Comparison of ENCODE assay signal across 8 cellular contexts in the genomic region with DNA sequence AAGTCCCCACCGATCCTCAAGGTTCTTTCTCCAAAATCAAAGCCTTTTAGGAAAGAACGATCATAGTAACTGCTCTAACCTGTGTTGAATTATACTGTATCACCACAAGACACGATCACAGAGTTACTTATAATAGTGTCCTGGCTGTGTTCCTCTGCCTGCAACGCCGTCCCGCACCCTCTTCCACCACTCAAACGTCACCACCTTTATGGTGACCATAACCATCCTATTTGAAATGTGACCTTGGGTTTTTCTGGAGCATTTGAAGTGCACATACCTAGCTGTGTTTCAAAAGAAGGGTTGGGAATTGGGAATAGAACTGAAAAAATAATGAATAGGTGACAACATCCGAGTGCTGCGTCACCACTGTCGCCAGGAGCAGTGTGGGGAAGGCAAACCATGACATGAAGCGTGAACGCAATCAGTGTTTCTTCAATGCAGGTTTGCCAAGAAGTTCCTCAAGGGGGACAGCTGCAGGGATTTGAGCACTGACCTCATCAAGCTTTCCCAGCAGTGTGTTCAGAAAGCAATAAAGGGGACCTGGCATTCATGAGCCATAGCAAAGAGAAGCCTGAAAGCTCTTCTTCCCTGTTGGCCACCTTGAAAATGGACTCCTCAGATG. TPM values are rescaled to one million over a fixed set of nuclear protein-coding genes. Genes with fewer than 3 reads are reported as not detected.
DNase-seq lines count a peak whose midpoint lies in the region; ATAC-seq and TF ChIP-seq lines count a peak whose summit lies in the region.

No MANE protein-coding gene starts in this region.

- peaks cover 62% of the 10 kb centered on the region for H3K36me3 Mint-ChIP-seq in T-helper 2 cell treated with Interferon-gamma antibody and Interleukin-4, amounts not matched to agents 5 μg/mL and 100 μg/mL, for 36 hours (ENCODE audit: low read depth)
- peaks cover 59% of the 10 kb centered on the region for H3K36me3 Mint-ChIP-seq in activated CD8-positive, alpha-beta T cell treated with anti-CD3 and anti-CD28 coated beads for 36 hours (ENCODE audit: low read depth)

- CTCF ChIA-PET in activated CD8-positive, alpha-beta T cell treated with anti-CD3 and anti-CD28 coated beads for 36 hours (lab: Charles Lee), result interaction anchor here (0.6 to 2.2 kb wide), 6 partner anchors 8 to 363 kb away, joined by 3 to 13 read pairs (median 4); no protein-coding TSS in a partner anchor

- peak overlapping the region; percentile 87 for H3K27ac Mint-ChIP-seq in T-helper 2 cell treated with Interferon-gamma antibody and Interleukin-4, amounts not matched to agents 5 μg/mL and 100 μg/mL, for 36 hours
- H3K27ac Mint-ChIP-seq in activated CD8-positive, alpha-beta T cell treated with anti-CD3 and anti-CD28 coated beads for 36 hours, result peak overlapping the region; percentile 69

- intact Hi-C loops in activated CD8-positive, alpha-beta T cell treated with anti-CD3 and anti-CD28 coated beads for 36 hours (cut with micrococcal nuclease), result loop anchor here (5.0 kb wide), 1 partner anchor 364 kb away; no protein-coding TSS in a partner anchor

- H3K4me3 ChIP-seq in iPS-20b (ENCODE audit: low read length) (peak overlapping the region; percentile 97), stomach smooth muscle (ENCODE audit: low read length in 2 of 2) (peak overlapping the region; percentile 73 to 96)

- H3K4me1 ChIP-seq in iPS-20b (ENCODE audit: insufficient read depth, low read length), result no peaks in the 10 kb centered on the region
- peaks cover 18% of the 10 kb centered on the region for H3K4me1 ChIP-seq in stomach smooth muscle (ENCODE audit: control insufficient read depth, insufficient read depth, low read length)

- no peak overlapping the region for H3K27ac ChIP-seq in iPS-20b (ENCODE audit: low read length)
- H3K27ac ChIP-seq in stomach smooth muscle (ENCODE audit: low read length), result peak overlapping the region; percentile 71

- H3K4me3 Mint-ChIP-seq in T-helper 2 cell treated with Interferon-gamma antibody and Interleukin-4, amounts not matched to agents 5 μg/mL and 100 μg/mL, for 36 hours, result peak overlapping the region; percentile 89
- peak overlapping the region; percentile 97 for H3K4me3 Mint-ChIP-seq in activated CD8-positive, alpha-beta T cell treated with anti-CD3 and anti-CD28 coated beads for 36 hours

- no peaks in the 10 kb centered on the region for H3K9me3 Mint-ChIP-seq in T-helper 2 cell treated with Interferon-gamma antibody and Interleukin-4, amounts not matched to agents 5 μg/mL and 100 μg/mL, for 36 hours
- no peaks in the 10 kb centered on the region for H3K9me3 Mint-ChIP-seq in activated CD8-positive, alpha-beta T cell treated with anti-CD3 and anti-CD28 coated beads for 36 hours

- no peak for TF ChIP-seq CTCF in activated CD8-positive, alpha-beta T cell treated with anti-CD3 and anti-CD28 coated beads for 36 hours (IDR thresholded peaks at IDR 0.05)

- DNase-seq in T-helper 2 cell treated with Interferon-gamma antibody and Interleukin-4, amounts not matched to agents 5 μg/mL and 100 μg/mL, for 36 hours (ENCODE audit: low spot score), result no peak
- no peak for DNase-seq in T-helper 2 cell
- no peak for DNase-seq in activated CD8-positive, alpha-beta T cell treated with anti-CD3 and anti-CD28 coated beads for 36 hours
- DNase-seq in NK-92 treated with Interleukin-12 subunit alpha and Interleukin-12 subunit beta, amount 100 ng/mL, for 24 hours (lab: John Stamatoyannopoulos, UW), result no peak

- ATAC-seq in activated CD8-positive, alpha-beta T cell treated with anti-CD3 and anti-CD28 coated beads for 36 hours, result no peak
- ATAC-seq in GM18870 (IDR thresholded peaks at IDR 0.05; ENCODE audit: unreplicated experiment) (no peak), HG02588 (IDR thresholded peaks at IDR 0.05; ENCODE audit: unreplicated experiment) (no peak)

- POLR2A ChIA-PET in activated CD8-positive, alpha-beta T cell treated with anti-CD3 and anti-CD28 coated beads for 36 hours (lab: Charles Lee), result interaction anchor here (0.7 to 9.5 kb wide), 5 partner anchors 10 to 186 kb away, joined by 3 to 133 read pairs (median 5); partner anchors contain the start of gene SNRPA1

- H3K9ac ChIP-seq in iPS-20b (ENCODE audit: low read depth, low read length) (peak overlapping the region; percentile 71; the same call in 1 of the 2 replicates), stomach smooth muscle (ENCODE audit: low read length in 2 of 2) (peak overlapping the region; percentile 49 to 60)

- no peaks in the 10 kb centered on the region for H3K27me3 Mint-ChIP-seq in T-helper 2 cell treated with Interferon-gamma antibody and Interleukin-4, amounts not matched to agents 5 μg/mL and 100 μg/mL, for 36 hours (ENCODE audit: low read depth)
- no peaks in the 10 kb centered on the region for H3K27me3 Mint-ChIP-seq in activated CD8-positive, alpha-beta T cell treated with anti-CD3 and anti-CD28 coated beads for 36 hours

- no peaks in the 10 kb centered on the region for H3K27me3 ChIP-seq in iPS-20b (ENCODE audit: insufficient read depth, low read length)
- no peaks in the 10 kb centered on the region for H3K27me3 ChIP-seq in stomach smooth muscle (ENCODE audit: control insufficient read depth in 1 of 2, insufficient read depth in 2 of 2, low read length in 2 of 2)

- H3K36me3 ChIP-seq in iPS-20b (ENCODE audit: insufficient read depth, low read depth, low read length) (peaks cover 60% of the 10 kb centered on the region), stomach smooth muscle (ENCODE audit: control insufficient read depth in 2 of 2, insufficient read depth in 2 of 2, low read length in 2 of 2) (peaks cover 40 to 45% of the 10 kb centered on the region in 2 donors)

- peaks cover 22% of the 10 kb centered on the region for H3K4me1 Mint-ChIP-seq in T-helper 2 cell treated with Interferon-gamma antibody and Interleukin-4, amounts not matched to agents 5 μg/mL and 100 μg/mL, for 36 hours (ENCODE audit: low read depth)
- H3K4me1 Mint-ChIP-seq in activated CD8-positive, alpha-beta T cell treated with anti-CD3 and anti-CD28 coated beads for 36 hours (ENCODE audit: low read depth), result peaks cover 25% of the 10 kb centered on the region

- H3K9me3 ChIP-seq in iPS-20b (ENCODE audit: insufficient read depth, low read depth, low read length) (no peaks in the 10 kb centered on the region), stomach smooth muscle (ENCODE audit: control insufficient read depth in 2 of 2, low read length in 2 of 2) (no peaks in the 10 kb centered on the region)

RNA-seq across cellular contexts. Expression of gene SELENOS, which starts 0.8 kb away (rescaled TPM):
- 10 to 100 TPM; 18.8 to 21.6 TPM for total RNA-seq in activated CD8-positive, alpha-beta T cell treated with anti-CD3 and anti-CD28 coated beads for 36 hours

RNA-seq across cellular contexts. Expression of gene SNRPA1, which starts 17.0 kb away (rescaled TPM):
- total RNA-seq in activated CD8-positive, alpha-beta T cell treated with anti-CD3 and anti-CD28 coated beads for 36 hours, result 100 to 1,000 TPM; 243 to 249 TPM

RNA-seq across cellular contexts. Expression of gene CHSY1, which starts 26.2 kb away (rescaled TPM):
- total RNA-seq in activated CD8-positive, alpha-beta T cell treated with anti-CD3 and anti-CD28 coated beads for 36 hours, result 10 to 100 TPM; 57.9 to 58.3 TPM
